40 cellular contexts compared by ENCODE assay signal in genomic region chr20:38791940-38792339, GRCh38.
"Had no signal": no experiment of that assay in that cellular context is flagged by ENCODE, and none has a peak within 500 bp of the region (broad histone marks: within the 10 kb centered on the region; RNA-seq: fewer than 3 reads in every experiment).

No MANE protein-coding gene starts in this region.

- ATAC-seq: activated CD8-positive, alpha-beta memory T cell treated with anti-CD3 and anti-CD28 coated beads, Interleukin-2, amount 10 ng/mL, durations not matched to agents 7 days and 5 days; activated T-cell treated with anti-CD3 and anti-CD28 coated beads, Interleukin-2, amount 50 U/mL, for 72 hours; activated T-helper 17 cell treated with anti-CD3 and anti-CD28 coated beads, Interleukin-2, amount 50 U/mL, for 72 hours; body of pancreas; PC-3; Right ventricle myocardium inferior had no signal

- H3K27me3 ChIP-seq: adrenal gland, body of pancreas, breast epithelium, Peyer's patch had no signal

- H3K4me3 ChIP-seq: adrenal gland, body of pancreas, breast epithelium, Peyer's patch had no signal

- H3K4me1 ChIP-seq: adrenal gland, body of pancreas, breast epithelium, Peyer's patch had no signal

- H3K9me3 ChIP-seq: adrenal gland, body of pancreas, breast epithelium, Peyer's patch had no signal

- H3K27ac ChIP-seq: adrenal gland, body of pancreas, breast epithelium, Peyer's patch, VCaP had no signal

- DNase-seq: activated B cell treated with CpG ODN at 0.5 μM for 24 hours; activated CD4-positive, alpha-beta memory T cell treated with anti-CD3 and anti-CD28 coated beads for 36 hours; activated CD4-positive, alpha-beta T cell treated with anti-CD3 and anti-CD28 coated beads for 4 hours; activated CD4-positive, alpha-beta T cell treated with anti-CD3 and anti-CD28 coated beads, Interleukin-2, amount 50 U/mL, for 1 hour; activated CD4-positive, CD25-positive, alpha-beta regulatory T cell treated with anti-CD3 and anti-CD28 coated beads, Interleukin-2, amount 50 U/mL, for 72 hours; activated CD8-positive, alpha-beta memory T cell treated with anti-CD3 and anti-CD28 coated beads, Interleukin-2, amount 10 ng/mL, durations not matched to agents 7 days and 5 days; activated effector memory CD4-positive, alpha-beta T cell treated with anti-CD3 and anti-CD28 coated beads, Interleukin-2, amount 50 U/mL, for 16 hours; activated naive CD4-positive, alpha-beta T cell; activated naive CD4-positive, alpha-beta T cell treated with anti-CD3 and anti-CD28 coated beads, Interleukin-2, amount 50 U/mL, for 16 hours; activated naive CD8-positive, alpha-beta T cell treated with anti-CD3 and anti-CD28 coated beads for 36 hours; activated T-cell treated with anti-CD3 and anti-CD28 coated beads, Interleukin-2, amount 50 U/mL, for 1 hour; activated T-cell treated with anti-CD3 and anti-CD28 coated beads, Interleukin-2, amount 50 U/mL, for 72 hours; adrenal gland; body of pancreas; cortex of kidney; MM.1S; MV-4-11; NCI-H1092 treated with DMSO at 0.1 percent for 48 hours; NCI-H1417; NCI-H146; NCI-H187; NCI-H2029 treated with DMSO at 0.1 percent for 48 hours; NCI-H2107; NCI-H2171; NCI-H510A; NCI-H526; NCI-H748 treated with DMSO at 0.1 percent for 48 hours; NK-92 treated with Interleukin-12 subunit alpha and Interleukin-12 subunit beta, amount 100 ng/mL, for 24 hours; PC-3; RPMI8226; SIG-M5; SW 1271; T-helper 1 cell; T-helper 2 cell; T-helper 9 cell had no signal

- H3K36me3 ChIP-seq: adrenal gland, breast epithelium, Peyer's patch had no signal
